In genomic region chr10:24360286-24361127, GRCh38 we compare ENCODE assay signal across 1 cellular context.
TF ChIP-seq lines count a peak whose summit lies in the region.

No MANE protein-coding gene starts in this region.

TF ChIP-seq in H1, 55 proteins besides CTCF, POLR2A, EP300 and RAD21 (continued from another document):
- TF ChIP-seq, protein P1, sequence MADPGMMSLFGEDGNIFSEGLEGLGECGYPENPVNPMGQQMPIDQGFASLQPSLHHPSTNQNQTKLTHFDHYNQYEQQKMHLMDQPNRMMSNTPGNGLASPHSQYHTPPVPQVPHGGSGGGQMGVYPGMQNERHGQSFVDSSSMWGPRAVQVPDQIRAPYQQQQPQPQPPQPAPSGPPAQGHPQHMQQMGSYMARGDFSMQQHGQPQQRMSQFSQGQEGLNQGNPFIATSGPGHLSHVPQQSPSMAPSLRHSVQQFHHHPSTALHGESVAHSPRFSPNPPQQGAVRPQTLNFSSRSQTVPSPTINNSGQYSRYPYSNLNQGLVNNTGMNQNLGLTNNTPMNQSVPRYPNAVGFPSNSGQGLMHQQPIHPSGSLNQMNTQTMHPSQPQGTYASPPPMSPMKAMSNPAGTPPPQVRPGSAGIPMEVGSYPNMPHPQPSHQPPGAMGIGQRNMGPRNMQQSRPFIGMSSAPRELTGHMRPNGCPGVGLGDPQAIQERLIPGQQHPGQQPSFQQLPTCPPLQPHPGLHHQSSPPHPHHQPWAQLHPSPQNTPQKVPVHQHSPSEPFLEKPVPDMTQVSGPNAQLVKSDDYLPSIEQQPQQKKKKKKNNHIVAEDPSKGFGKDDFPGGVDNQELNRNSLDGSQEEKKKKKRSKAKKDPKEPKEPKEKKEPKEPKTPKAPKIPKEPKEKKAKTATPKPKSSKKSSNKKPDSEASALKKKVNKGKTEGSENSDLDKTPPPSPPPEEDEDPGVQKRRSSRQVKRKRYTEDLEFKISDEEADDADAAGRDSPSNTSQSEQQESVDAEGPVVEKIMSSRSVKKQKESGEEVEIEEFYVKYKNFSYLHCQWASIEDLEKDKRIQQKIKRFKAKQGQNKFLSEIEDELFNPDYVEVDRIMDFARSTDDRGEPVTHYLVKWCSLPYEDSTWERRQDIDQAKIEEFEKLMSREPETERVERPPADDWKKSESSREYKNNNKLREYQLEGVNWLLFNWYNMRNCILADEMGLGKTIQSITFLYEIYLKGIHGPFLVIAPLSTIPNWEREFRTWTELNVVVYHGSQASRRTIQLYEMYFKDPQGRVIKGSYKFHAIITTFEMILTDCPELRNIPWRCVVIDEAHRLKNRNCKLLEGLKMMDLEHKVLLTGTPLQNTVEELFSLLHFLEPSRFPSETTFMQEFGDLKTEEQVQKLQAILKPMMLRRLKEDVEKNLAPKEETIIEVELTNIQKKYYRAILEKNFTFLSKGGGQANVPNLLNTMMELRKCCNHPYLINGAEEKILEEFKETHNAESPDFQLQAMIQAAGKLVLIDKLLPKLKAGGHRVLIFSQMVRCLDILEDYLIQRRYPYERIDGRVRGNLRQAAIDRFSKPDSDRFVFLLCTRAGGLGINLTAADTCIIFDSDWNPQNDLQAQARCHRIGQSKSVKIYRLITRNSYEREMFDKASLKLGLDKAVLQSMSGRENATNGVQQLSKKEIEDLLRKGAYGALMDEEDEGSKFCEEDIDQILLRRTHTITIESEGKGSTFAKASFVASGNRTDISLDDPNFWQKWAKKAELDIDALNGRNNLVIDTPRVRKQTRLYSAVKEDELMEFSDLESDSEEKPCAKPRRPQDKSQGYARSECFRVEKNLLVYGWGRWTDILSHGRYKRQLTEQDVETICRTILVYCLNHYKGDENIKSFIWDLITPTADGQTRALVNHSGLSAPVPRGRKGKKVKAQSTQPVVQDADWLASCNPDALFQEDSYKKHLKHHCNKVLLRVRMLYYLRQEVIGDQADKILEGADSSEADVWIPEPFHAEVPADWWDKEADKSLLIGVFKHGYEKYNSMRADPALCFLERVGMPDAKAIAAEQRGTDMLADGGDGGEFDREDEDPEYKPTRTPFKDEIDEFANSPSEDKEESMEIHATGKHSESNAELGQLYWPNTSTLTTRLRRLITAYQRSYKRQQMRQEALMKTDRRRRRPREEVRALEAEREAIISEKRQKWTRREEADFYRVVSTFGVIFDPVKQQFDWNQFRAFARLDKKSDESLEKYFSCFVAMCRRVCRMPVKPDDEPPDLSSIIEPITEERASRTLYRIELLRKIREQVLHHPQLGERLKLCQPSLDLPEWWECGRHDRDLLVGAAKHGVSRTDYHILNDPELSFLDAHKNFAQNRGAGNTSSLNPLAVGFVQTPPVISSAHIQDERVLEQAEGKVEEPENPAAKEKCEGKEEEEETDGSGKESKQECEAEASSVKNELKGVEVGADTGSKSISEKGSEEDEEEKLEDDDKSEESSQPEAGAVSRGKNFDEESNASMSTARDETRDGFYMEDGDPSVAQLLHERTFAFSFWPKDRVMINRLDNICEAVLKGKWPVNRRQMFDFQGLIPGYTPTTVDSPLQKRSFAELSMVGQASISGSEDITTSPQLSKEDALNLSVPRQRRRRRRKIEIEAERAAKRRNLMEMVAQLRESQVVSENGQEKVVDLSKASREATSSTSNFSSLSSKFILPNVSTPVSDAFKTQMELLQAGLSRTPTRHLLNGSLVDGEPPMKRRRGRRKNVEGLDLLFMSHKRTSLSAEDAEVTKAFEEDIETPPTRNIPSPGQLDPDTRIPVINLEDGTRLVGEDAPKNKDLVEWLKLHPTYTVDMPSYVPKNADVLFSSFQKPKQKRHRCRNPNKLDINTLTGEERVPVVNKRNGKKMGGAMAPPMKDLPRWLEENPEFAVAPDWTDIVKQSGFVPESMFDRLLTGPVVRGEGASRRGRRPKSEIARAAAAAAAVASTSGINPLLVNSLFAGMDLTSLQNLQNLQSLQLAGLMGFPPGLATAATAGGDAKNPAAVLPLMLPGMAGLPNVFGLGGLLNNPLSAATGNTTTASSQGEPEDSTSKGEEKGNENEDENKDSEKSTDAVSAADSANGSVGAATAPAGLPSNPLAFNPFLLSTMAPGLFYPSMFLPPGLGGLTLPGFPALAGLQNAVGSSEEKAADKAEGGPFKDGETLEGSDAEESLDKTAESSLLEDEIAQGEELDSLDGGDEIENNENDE (IDR thresholded peaks at IDR 0.05; ENCODE audit: insufficient replicate concordance, low read length): no peak
- TF ChIP-seq TAF7 (optimal IDR thresholded peaks at IDR 0.05; ENCODE audit: borderline replicate concordance, low read depth, low read length) (no peak), CREB1 (IDR thresholded peaks at IDR 0.05) (no peak), EZH2 (IDR thresholded peaks at IDR 0.05; ENCODE audit: low read depth, low read length, severe bottlenecking) (no peak), MAX (IDR thresholded peaks at IDR 0.05) (no peak), CBX8 (IDR thresholded peaks at IDR 0.05; ENCODE audit: borderline replicate concordance, low read depth, low read length) (no peak), FOSL1 (IDR thresholded peaks at IDR 0.05; ENCODE audit: insufficient read depth, low read depth, low read length) (no peak), USF2 (IDR thresholded peaks at IDR 0.05; ENCODE audit: low read length) (no peak), BRCA1 (IDR thresholded peaks at IDR 0.05; ENCODE audit: low read depth, low read length) (no peak), SAP30 (IDR thresholded peaks at IDR 0.05; ENCODE audit: insufficient read depth, insufficient replicate concordance, low read length) (no peak)
